15 cellular contexts compared by ENCODE assay signal in genomic region chr3:66625464-66626216, GRCh38.
"Had no signal": no experiment of that assay in that cellular context is flagged by ENCODE, and none has a peak within 500 bp of the region (broad histone marks: within the 10 kb centered on the region; RNA-seq: fewer than 3 reads in every experiment).

No MANE protein-coding gene starts in this region.

- H3K4me3 Mint-ChIP-seq: activated naive CD4-positive, alpha-beta T cell treated with anti-CD3 and anti-CD28 coated beads for 36 hours; stimulated activated effector memory CD8-positive, alpha-beta T cell treated with anti-CD3 and anti-CD28 coated beads, Interleukin-12 subunit alpha, Interleukin-12 subunit beta, amount 100 ng/mL, for 72 hours; WTC11 had no signal

- H2AFZ ChIP-seq: parathyroid adenoma had no signal

- H3K4me2 ChIP-seq: smooth muscle cell had no signal

- H3K4me1 ChIP-seq: gastrocnemius medialis, parathyroid adenoma had no signal

- H3K9me3 ChIP-seq: esophagus squamous epithelium, gastrocnemius medialis, heart right ventricle, transverse colon had no signal

- FAIRE-seq: astrocyte, colon, islet of Langerhans had no signal

- H3K79me2 ChIP-seq: parathyroid adenoma had no signal

- ATAC-seq: gastrocnemius medialis; heart right ventricle; stimulated activated effector memory CD8-positive, alpha-beta T cell treated with anti-CD3 and anti-CD28 coated beads, Interleukin-12 subunit alpha, Interleukin-12 subunit beta, amount 100 ng/mL, for 72 hours; WTC11 had no signal

- DNase-seq: activated CD4-positive, alpha-beta T cell treated with anti-CD3 and anti-CD28 coated beads for 48 hours; activated naive CD4-positive, alpha-beta T cell treated with anti-CD3 and anti-CD28 coated beads for 36 hours; esophagus squamous epithelium; gastrocnemius medialis; heart right ventricle; retina; transverse colon had no signal

- H3K27ac ChIP-seq: cardiac muscle cell, esophagus squamous epithelium, gastrocnemius medialis, heart right ventricle, parathyroid adenoma had no signal

- H3K4me1 Mint-ChIP-seq: stimulated activated effector memory CD8-positive, alpha-beta T cell treated with anti-CD3 and anti-CD28 coated beads, Interleukin-12 subunit alpha, Interleukin-12 subunit beta, amount 100 ng/mL, for 72 hours had no signal

- H3K9me3 Mint-ChIP-seq: activated naive CD4-positive, alpha-beta T cell treated with anti-CD3 and anti-CD28 coated beads for 36 hours; stimulated activated effector memory CD8-positive, alpha-beta T cell treated with anti-CD3 and anti-CD28 coated beads, Interleukin-12 subunit alpha, Interleukin-12 subunit beta, amount 100 ng/mL, for 72 hours; WTC11 had no signal

- H3K36me3 ChIP-seq: cardiac muscle cell, esophagus squamous epithelium, gastrocnemius medialis, heart right ventricle, transverse colon had no signal

- H3K27ac Mint-ChIP-seq: activated naive CD4-positive, alpha-beta T cell treated with anti-CD3 and anti-CD28 coated beads for 36 hours; stimulated activated effector memory CD8-positive, alpha-beta T cell treated with anti-CD3 and anti-CD28 coated beads, Interleukin-12 subunit alpha, Interleukin-12 subunit beta, amount 100 ng/mL, for 72 hours; WTC11 had no signal

- H3K36me3 Mint-ChIP-seq: stimulated activated effector memory CD8-positive, alpha-beta T cell treated with anti-CD3 and anti-CD28 coated beads, Interleukin-12 subunit alpha, Interleukin-12 subunit beta, amount 100 ng/mL, for 72 hours; WTC11 had no signal

- H3K4me3 ChIP-seq: cardiac muscle cell, esophagus squamous epithelium, gastrocnemius medialis, heart right ventricle, smooth muscle cell, transverse colon had no signal

- H3K27me3 ChIP-seq: cardiac muscle cell, esophagus squamous epithelium, gastrocnemius medialis, heart right ventricle, transverse colon had no signal
